ENCODE assay signal across 27 cellular contexts in genomic region chr19:39140195-39140516, GRCh38. TPM values are rescaled to one million over a fixed set of nuclear protein-coding genes. Genes with fewer than 3 reads are reported as not detected.
DNase-seq lines count a peak whose midpoint lies in the region; TF ChIP-seq lines count a peak whose summit lies in the region.
"Had no signal": no experiment of that assay in that cellular context is flagged by ENCODE, and none has a peak within 500 bp of the region (broad histone marks: within the 10 kb centered on the region; RNA-seq: fewer than 3 reads in every experiment).

No MANE protein-coding gene starts in this region.

- no peak overlapping the region for H3K4me3 Mint-ChIP-seq in glutamatergic neuron (ENCODE audit: unreplicated experiment)
- H3K4me3 Mint-ChIP-seq: CD4-positive, alpha-beta memory T cell; immature natural killer cell had no signal

- H3K4me1 ChIP-seq in ovary (ENCODE audit: insufficient read depth): peaks cover 32% of the 10 kb centered on the region

- H3K4me1 Mint-ChIP-seq in glutamatergic neuron (ENCODE audit: low read depth, unreplicated experiment): peaks cover 45% of the 10 kb centered on the region

- no peak overlapping the region for H3K27ac Mint-ChIP-seq in glutamatergic neuron (ENCODE audit: unreplicated experiment)
- H3K27ac Mint-ChIP-seq: immature natural killer cell had no signal

- peaks cover 7% of the 10 kb centered on the region for H3K27me3 Mint-ChIP-seq in glutamatergic neuron (ENCODE audit: unreplicated experiment)
- H3K27me3 Mint-ChIP-seq: CD4-positive, alpha-beta memory T cell had no signal

- H3K27ac ChIP-seq in RWPE1 (peak overlapping the region; percentile 17), ovary (peak overlapping the region; percentile 41 to 55)
- H3K27ac ChIP-seq: neutrophil, SK-N-MC, thoracic aorta had no signal

- DNase-seq in H7: peak; percentile 16
- no peak for DNase-seq in RWPE1 (ENCODE audit: low spot score)
- peak; percentile 28 for DNase-seq in glutamatergic neuron
- no peak for DNase-seq in ovary
- DNase-seq in amygdala (lab: John Stamatoyannopoulos, UW): no peak
- no peak for DNase-seq in GOT3 (lab: John Stamatoyannopoulos, UW)
- DNase-seq in NOMO-1 (lab: John Stamatoyannopoulos, UW; ENCODE audit: unreplicated experiment in 2 of 2): no peak
- DNase-seq in glomerular visceral epithelial cell (ENCODE audit: extremely low spot score): no peak
- DNase-seq: activated CD4-positive, alpha-beta T cell treated with anti-CD3 and anti-CD28 coated beads, Interleukin-2, amount 50 U/mL, for 48 hours; activated CD4-positive, CD25-positive, alpha-beta regulatory T cell; activated CD8-positive, alpha-beta memory T cell treated with anti-CD3 and anti-CD28 coated beads, Interleukin-2, amount 50 U/mL, for 48 hours; CD4-positive, alpha-beta memory T cell; heart left ventricle; immature natural killer cell; NCI-H1417 treated with DMSO at 0.1 percent for 48 hours; NCI-H510A treated with DMSO at 0.1 percent for 48 hours; NK-92 treated with Interleukin-12 subunit alpha and Interleukin-12 subunit beta, amount 100 ng/mL, for 24 hours; stimulated activated CD4-positive, alpha-beta T cell treated with anti-CD3 and anti-CD28 coated beads, Interleukin-2, amount 100 ng/mL, for 48 hours; stimulated activated naive CD4-positive, alpha-beta T cell; T1000 had no signal

- H3K4me3 ChIP-seq in H7 (ENCODE audit: insufficient read depth, low read depth, low read length) (no peak overlapping the region), ovary (no peak overlapping the region)
- H3K4me3 ChIP-seq: coronary artery, heart left ventricle, SK-N-MC, thoracic aorta had no signal

- intact Hi-C loops in ovary (cut with DNase I): no loop called here

- CTCF ChIA-PET in RWPE1 (lab: Yijun Ruan, JAX): no interaction called here

- H3K27me3 ChIP-seq in H7 (ENCODE audit: control insufficient read depth, insufficient read depth, low read length) (no peaks in the 10 kb centered on the region), ovary (no peaks in the 10 kb centered on the region)
- H3K27me3 ChIP-seq: heart left ventricle, neutrophil had no signal

- H3K9me3 Mint-ChIP-seq in glutamatergic neuron (ENCODE audit: unreplicated experiment): peaks cover 10% of the 10 kb centered on the region
- H3K9me3 Mint-ChIP-seq: CD4-positive, alpha-beta memory T cell; immature natural killer cell had no signal

- POLR2A ChIA-PET in RWPE1 (lab: Yijun Ruan, JAX; ENCODE audit: low non-redundant PET): no interaction called here

- H3K36me3 ChIP-seq in H7 (replicated peaks; ENCODE audit: control insufficient read depth, insufficient read depth, low read length) (no peaks in the 10 kb centered on the region), ovary (no peaks in the 10 kb centered on the region)
- H3K36me3 ChIP-seq: heart left ventricle, neutrophil, thoracic aorta had no signal

- TF ChIP-seq CTCF in RWPE1 (conservative IDR thresholded peaks at IDR 0.05; ENCODE audit: low read depth) (no peak), glutamatergic neuron (IDR thresholded peaks at IDR 0.05; ENCODE audit: partially characterized antibody, unreplicated experiment) (no peak), ovary (IDR thresholded peaks at IDR 0.05) (no peak)

- 25 to 27% (median 26%) methylated on average over 5 of the region's 5 CpGs for WGBS in ovary, 3 donors

- no peaks in the 10 kb centered on the region for H3K36me3 Mint-ChIP-seq in glutamatergic neuron (ENCODE audit: unreplicated experiment)
- H3K36me3 Mint-ChIP-seq: immature natural killer cell had no signal

- no peak for TF ChIP-seq POLR2A in ovary (IDR thresholded peaks at IDR 0.05)

- H3K9me3 ChIP-seq in ovary: no peaks in the 10 kb centered on the region
- H3K9me3 ChIP-seq: heart left ventricle, neutrophil, thoracic aorta had no signal

- TF ChIP-seq EP300 in ovary (IDR thresholded peaks at IDR 0.05): no peak

RNA-seq across cellular contexts. Expression of gene PAK4, which starts 14.6 kb away (rescaled TPM):
- 14.0 and 15.6 TPM in 2 replicates for total RNA-seq in H7 (2014; rRNA removed; shearing (Covaris generic))
- total RNA-seq in glutamatergic neuron (ENCODE audit: unreplicated experiment): 52.5 TPM
- 10 to 100 TPM; 10.4 to 62.2 (median 35.4) TPM for total RNA-seq in ovary
- polyA plus RNA-seq in ovary: 10 to 100 TPM; 11.6 to 35.7 TPM

RNA-seq across cellular contexts. Expression of gene ACP7, which starts 56.0 kb away (rescaled TPM):
- 0.14 TPM in 1 of 2 replicates, not detected in the other for total RNA-seq in H7 (2014; rRNA removed; shearing (Covaris generic))
- total RNA-seq in glutamatergic neuron (ENCODE audit: unreplicated experiment) (not detected), ovary (not detected)
- not detected for polyA plus RNA-seq in ovary
- total RNA-seq: heart left ventricle, thoracic aorta had no signal
- polyA plus RNA-seq: CD4-positive, alpha-beta memory T cell; heart left ventricle; immature natural killer cell; liver had no signal

RNA-seq across cellular contexts. Expression of gene NCCRP1, which starts 56.6 kb away (rescaled TPM):
- total RNA-seq in H7 (2014; rRNA removed; shearing (Covaris generic)): not detected in 2 replicates
- total RNA-seq in glutamatergic neuron (ENCODE audit: unreplicated experiment) (0.61 TPM), ovary (1 to 10 TPM in 1 of 7 donors, under 1 TPM in 2, not detected in 4; 0.20 to 4.4 (median 0.22) TPM)
- under 1 TPM; 0.05 to 0.15 TPM for polyA plus RNA-seq in ovary
- total RNA-seq: CD4-positive, alpha-beta memory T cell; liver; M059J; pulmonary artery endothelial cell had no signal
- polyA plus RNA-seq: CD4-positive, alpha-beta memory T cell; heart left ventricle; immature natural killer cell; liver had no signal

Comparison
In these comparisons a context has a peak if more than half of its experiments do, and no peak if none do; other contexts are left out.
1. DNase-seq: peak in H7 (single experiment) and glutamatergic neuron (single experiment); none in RWPE1 (single experiment), ovary (0 of 5), amygdala (0 of 56), GOT3 (single experiment), NOMO-1 (0 of 2) and glomerular visceral epithelial cell (single experiment).